In the genomic region with DNA sequence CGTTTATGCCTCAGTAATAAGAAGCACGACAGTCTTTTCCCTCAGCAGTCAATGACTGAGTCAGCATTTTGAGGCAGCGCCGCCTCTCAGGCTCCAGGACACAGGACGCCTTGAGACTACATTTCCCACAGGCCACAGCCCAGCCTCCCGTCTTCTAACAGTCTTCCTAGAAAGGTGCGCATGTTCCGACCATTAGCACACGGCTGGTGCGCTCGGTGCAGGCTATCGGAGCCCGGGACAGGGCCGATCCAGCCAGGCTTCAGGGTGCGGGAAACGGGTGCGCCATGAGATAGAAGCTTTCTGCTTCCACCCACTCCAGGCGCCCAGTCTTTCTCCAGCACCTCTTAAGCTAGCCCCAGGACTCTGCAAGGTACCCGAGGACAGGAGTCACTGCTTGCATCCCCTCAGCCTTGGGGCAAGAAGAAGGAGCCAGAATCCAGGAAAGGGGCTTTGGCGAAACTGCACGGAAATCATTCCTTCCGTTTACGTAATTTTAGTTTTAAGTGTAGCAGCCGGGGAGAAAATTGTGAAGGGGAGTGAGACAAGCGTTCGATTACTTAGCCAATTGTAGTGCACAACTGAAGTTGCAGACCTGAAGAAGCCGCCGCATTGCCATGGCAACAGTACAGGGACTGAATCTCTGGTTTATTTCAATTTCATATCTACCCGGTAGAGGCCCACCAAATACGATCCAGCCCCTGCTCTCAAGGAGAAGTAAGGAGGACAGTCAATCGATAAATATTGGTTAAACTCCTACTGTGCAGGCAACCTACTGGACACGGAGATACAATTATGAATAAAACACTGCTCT, we compare ENCODE assay signal across 8 cellular contexts. TPM values are rescaled to one million over a fixed set of nuclear protein-coding genes. Genes with fewer than 3 reads are reported as not detected.
DNase-seq lines count a peak whose midpoint lies in the region; ATAC-seq, FAIRE-seq and TF ChIP-seq lines count a peak whose summit lies in the region.

No MANE protein-coding gene starts in this region.

- BruUV-seq in HepG2 (replicated peaks; lab: Mats Ljungman, UMichigan) = no TSS peak

- no peak for TF ChIP-seq CTCF in activated CD8-positive, alpha-beta T cell treated with anti-CD3 and anti-CD28 coated beads for 36 hours (IDR thresholded peaks at IDR 0.05)
- TF ChIP-seq CTCF in HepG2 (CRISPR knock-in tag; IDR thresholded peaks at IDR 0.05) = no peak

- H3K4me1 ChIP-seq in effector memory CD4-positive, alpha-beta T cell (ENCODE audit: control insufficient read depth, insufficient read depth, low read length, poor library complexity, severe bottlenecking) = no peaks in the 10 kb centered on the region
- H3K4me1 ChIP-seq in HepG2 (ENCODE audit: insufficient read depth, low read length) = no peaks in the 10 kb centered on the region

- H3K4me1 Mint-ChIP-seq in activated CD8-positive, alpha-beta T cell treated with anti-CD3 and anti-CD28 coated beads for 36 hours (ENCODE audit: low read depth) = peaks cover 8% of the 10 kb centered on the region

- H3K36me3 ChIP-seq in effector memory CD4-positive, alpha-beta T cell (ENCODE audit: control insufficient read depth, insufficient read depth, low read length) = no peaks in the 10 kb centered on the region
- H3K36me3 ChIP-seq in HepG2 (replicated peaks in 1 of 2; ENCODE audit: control insufficient read depth in 1 of 2, insufficient read depth in 2 of 2, low read length in 2 of 2) = no peaks in the 10 kb centered on the region

- no peak overlapping the region for H3K9ac ChIP-seq in HepG2 (ENCODE audit: insufficient read depth, low read depth, low read length)

- H3K4me2 ChIP-seq in HepG2 (ENCODE audit: low read depth, low read length) = no peak overlapping the region

- no peaks in the 10 kb centered on the region for H3K36me3 Mint-ChIP-seq in activated CD8-positive, alpha-beta T cell treated with anti-CD3 and anti-CD28 coated beads for 36 hours (ENCODE audit: low read depth)

- no peak overlapping the region for H3K27ac ChIP-seq in effector memory CD4-positive, alpha-beta T cell (ENCODE audit: insufficient read depth, low read length, poor library complexity, severe bottlenecking)
- H3K27ac ChIP-seq in HepG2 (ENCODE audit: extremely low read length, insufficient read depth, low read length) = no peak overlapping the region

- H3K9me3 ChIP-seq in effector memory CD4-positive, alpha-beta T cell (ENCODE audit: control insufficient read depth, low read length) = no peaks in the 10 kb centered on the region
- H3K9me3 ChIP-seq in HepG2 (ENCODE audit: low read length) = no peaks in the 10 kb centered on the region

- H3K27me3 ChIP-seq in effector memory CD4-positive, alpha-beta T cell (replicated peaks; ENCODE audit: control insufficient read depth, insufficient read depth, low read length, poor library complexity, severe bottlenecking) = no peaks in the 10 kb centered on the region
- H3K27me3 ChIP-seq in HepG2 (ENCODE audit: control insufficient read depth in 1 of 2, insufficient read depth in 2 of 2, low read length in 2 of 2) = peaks cover 0 to 5% of the 10 kb centered on the region in 2 experiments; a peak in 3 of 5 replicates

- CTCF ChIA-PET in activated CD8-positive, alpha-beta T cell treated with anti-CD3 and anti-CD28 coated beads for 36 hours (lab: Charles Lee) = interaction anchor here (0.6 to 1.5 kb wide), 4 partner anchors 10 to 90 kb away, joined by 3 to 4 read pairs (median 4); no protein-coding TSS in a partner anchor
- CTCF ChIA-PET in HepG2 (lab: Yijun Ruan, JAX; ENCODE audit: low intra/inter-chr PET ratio, low total read pairs) = no interaction called here

- no peak overlapping the region for H2AFZ ChIP-seq in HepG2 (ENCODE audit: low read length)

- TF ChIP-seq POLR2A in HepG2 (IDR thresholded peaks at IDR 0.05; ENCODE audit: insufficient read depth in 1 of 2, low read depth in 2 of 2, low read length in 2 of 2) = no peak

- H4K20me1 ChIP-seq in HepG2 (ENCODE audit: insufficient read depth, low read length) = no peaks in the 10 kb centered on the region

- peak; percentile 97 for ATAC-seq in activated CD8-positive, alpha-beta T cell treated with anti-CD3 and anti-CD28 coated beads for 36 hours
- ATAC-seq in HepG2 = no peak; the same call in 2 of the 3 replicates
- ATAC-seq in GM19328 (IDR thresholded peaks at IDR 0.05; ENCODE audit: unreplicated experiment) = no peak

- peaks cover 6% of the 10 kb centered on the region for H3K27me3 Mint-ChIP-seq in activated CD8-positive, alpha-beta T cell treated with anti-CD3 and anti-CD28 coated beads for 36 hours

- peak overlapping the region; percentile 2 for H3K27ac Mint-ChIP-seq in activated CD8-positive, alpha-beta T cell treated with anti-CD3 and anti-CD28 coated beads for 36 hours

- WGBS in HepG2 (ENCODE audit: low lambda C conversion rate) = 36% methylated on average over 19 of the region's 32 CpGs

- H3K9me3 Mint-ChIP-seq in activated CD8-positive, alpha-beta T cell treated with anti-CD3 and anti-CD28 coated beads for 36 hours = no peaks in the 10 kb centered on the region

- no peak for FAIRE-seq in HepG2 (lab: Jason Lieb, UNC)

- no peaks in the 10 kb centered on the region for H3K79me2 ChIP-seq in HepG2 (ENCODE audit: insufficient read depth, low read length)

- POLR2A ChIA-PET in activated CD8-positive, alpha-beta T cell treated with anti-CD3 and anti-CD28 coated beads for 36 hours (lab: Charles Lee) = no interaction called here
- POLR2A ChIA-PET in HepG2 (lab: Yijun Ruan, JAX) = no interaction called here

- intact Hi-C loops in activated CD8-positive, alpha-beta T cell treated with anti-CD3 and anti-CD28 coated beads for 36 hours (cut with micrococcal nuclease) = no loop called here
- intact Hi-C loops in HepG2 (cut with micrococcal nuclease; ENCODE audit: unreplicated experiment) = no loop called here

- peak overlapping the region; percentile 11 for H3K4me3 ChIP-seq in effector memory CD4-positive, alpha-beta T cell (ENCODE audit: insufficient read depth, low read depth, low read length, poor library complexity, severe bottlenecking)
- H3K4me3 ChIP-seq in HepG2 (replicated peaks in 1 of 3; ENCODE audit: insufficient read depth in 1 of 3, low read depth in 2 of 3, low read length in 3 of 3) = no peak overlapping the region

- H3K4me3 Mint-ChIP-seq in activated CD8-positive, alpha-beta T cell treated with anti-CD3 and anti-CD28 coated beads for 36 hours = peak overlapping the region; percentile 63

- TF ChIP-seq EP300 in HepG2 (IDR thresholded peaks at IDR 0.05; ENCODE audit: low read depth in 2 of 2, low read length in 2 of 2) (no peak), HepG2 (CRISPR knock-in tag; IDR thresholded peaks at IDR 0.05; ENCODE audit: borderline replicate concordance) (no peak)

- DNase-seq in EH (ENCODE audit: low read depth) (peak; percentile 70), HT1080 (ENCODE audit: low read depth) (peak; percentile 75), HepG2 (ENCODE audit: low spot score) (no peak), COR-L47 (lab: John Stamatoyannopoulos, UW) (no peak)
- DNase-seq in activated CD8-positive, alpha-beta T cell treated with anti-CD3 and anti-CD28 coated beads for 36 hours = peak; percentile 78
- no peak for DNase-seq in effector memory CD4-positive, alpha-beta T cell
- DNase-seq in stimulated activated CD4-positive, alpha-beta T cell treated with anti-CD3 and anti-CD28 coated beads, Interleukin-15, amount 100 ng/mL, for 48 hours (ENCODE audit: low read depth in 2 of 2) = peak; percentile 31 to 44

- no peak for TF ChIP-seq RAD21 in HepG2 (CRISPR knock-in tag; IDR thresholded peaks at IDR 0.05)

- in situ Hi-C loops in HepG2 (cut with HindIII; ENCODE audit: extremely low pct_ligation_motif_present, low pct_unique_long_range_greater_than_20kb) = no loop called here

TF ChIP-seq in HepG2, 621 proteins besides CTCF, POLR2A, EP300 and RAD21:
- no peak for TF ChIP-seq ZNF160 (CRISPR knock-in tag; IDR thresholded peaks at IDR 0.05)
- TF ChIP-seq ZNF75D (CRISPR knock-in tag; IDR thresholded peaks at IDR 0.05; ENCODE audit: borderline replicate concordance) = no peak
- peak; percentile 86 to 94 for TF ChIP-seq MAFK (conservative IDR thresholded peaks at IDR 0.05 in 1 of 2, IDR thresholded peaks at IDR 0.05 in 1 of 2; ENCODE audit: low read length in 2 of 2)
- peak; percentile 39; the same call in 1 of the 2 replicates for TF ChIP-seq ZNF143 (CRISPR knock-in tag; IDR thresholded peaks at IDR 0.05)
- TF ChIP-seq ZNF644 (CRISPR knock-in tag; IDR thresholded peaks at IDR 0.05; ENCODE audit: low read depth) = no peak
- TF ChIP-seq MAFF (IDR thresholded peaks at IDR 0.05; ENCODE audit: low read depth, low read length) = peak; percentile 90
- no peak for TF ChIP-seq NFE2L2 (IDR thresholded peaks at IDR 0.05; ENCODE audit: low read length)

RNA-seq across cellular contexts. Expression of a gene that starts 53.9 kb away (rescaled TPM):
- 3.9 and 5.4 TPM in 2 replicates for total RNA-seq in HT1080 (2014; rRNA removed; shearing (Covaris generic))
- polyA plus RNA-seq in HT1080 (2015; cell fraction: cytosol; rRNA removed) = 2.9 and 3.6 TPM in 2 replicates
- 7.5 and 8.0 TPM in 2 replicates for polyA plus RNA-seq in HT1080 (2015; cell fraction: nucleus; rRNA removed)
- 1 to 10 TPM; 5.0 to 5.1 TPM for total RNA-seq in activated CD8-positive, alpha-beta T cell treated with anti-CD3 and anti-CD28 coated beads for 36 hours
- 6.6 and 7.7 TPM in 2 replicates for total RNA-seq in HepG2 (2016; rRNA removed; fragmentation: Illumina TruSeq; extraction: Trizol)
- total RNA-seq in HepG2 (2016; cell fraction: cytosol; rRNA removed; fragmentation: Illumina TruSeq; extraction: Trizol; ENCODE audit: low read depth) = 1.9 and 2.0 TPM in 2 replicates
- 7.2 and 8.6 TPM in 2 replicates for total RNA-seq in HepG2 (2016; cell fraction: insoluble cytoplasmic fraction; rRNA removed; fragmentation: Illumina TruSeq; extraction: Trizol)
- total RNA-seq in HepG2 (2016; cell fraction: membrane; rRNA removed; fragmentation: Illumina TruSeq; extraction: Trizol) = 8.1 and 8.6 TPM in 2 replicates
- 6.9 and 7.9 TPM in 2 replicates for total RNA-seq in HepG2 (2016; cell fraction: nucleus; rRNA removed; fragmentation: Illumina TruSeq; extraction: Trizol)
- 4.4 and 4.9 TPM in 2 replicates for polyA plus RNA-seq in HepG2 (2011; rRNA removed)
- 2.6 and 3.4 TPM in 2 replicates for polyA plus RNA-seq in HepG2 (2011; cell fraction: cytosol; rRNA removed)
- polyA plus RNA-seq in HepG2 (2011; cell fraction: nucleus; rRNA removed) = 6.1 and 9.1 TPM in 2 replicates
- 3.3 and 3.7 TPM in 2 replicates for polyA plus RNA-seq in HepG2 (2012)
- polyA plus RNA-seq in HepG2 (2016; cell fraction: cytosol; fragmentation: Illumina TruSeq; extraction: Trizol; ENCODE audit: low read depth) = 1.4 TPM in 2 replicates
- 4.4 and 5.3 TPM in 2 replicates for polyA plus RNA-seq in HepG2 (2016; cell fraction: insoluble cytoplasmic fraction; fragmentation: Illumina TruSeq; extraction: Trizol; ENCODE audit: low read depth)
- polyA plus RNA-seq in HepG2 (2016; cell fraction: membrane; fragmentation: Illumina TruSeq; extraction: Trizol; ENCODE audit: low read depth) = 3.3 and 3.7 TPM in 2 replicates
- polyA plus RNA-seq in HepG2 (2016; cell fraction: nucleus; fragmentation: Illumina TruSeq; extraction: Trizol; ENCODE audit: insufficient read depth, low read depth) = 5.0 and 8.2 TPM in 2 replicates
- polyA minus RNA-seq in HepG2 (2011; rRNA and poly(A)+ RNA removed; ENCODE audit: low replicate concordance) = 8.5 and 35.7 TPM in 2 replicates
- polyA minus RNA-seq in HepG2 (2011; cell fraction: cytosol; rRNA and poly(A)+ RNA removed) = 3.3 and 4.2 TPM in 2 replicates
- polyA minus RNA-seq in HepG2 (2011; cell fraction: nucleus; rRNA and poly(A)+ RNA removed) = 11.2 and 23.7 TPM in 2 replicates

Comparison
In these comparisons a context has a peak if more than half of its experiments do, and no peak if none do; other contexts are left out.
1. DNase-seq: peak in EH (single experiment), HT1080 (single experiment), activated CD8-positive, alpha-beta T cell treated with anti-CD3 and anti-CD28 coated beads for 36 hours (single experiment) and stimulated activated CD4-positive, alpha-beta T cell treated with anti-CD3 and anti-CD28 coated beads, Interleukin-15, amount 100 ng/mL, for 48 hours (2 of 2); none in effector memory CD4-positive, alpha-beta T cell (0 of 3), HepG2 (single experiment) and COR-L47 (single experiment).